ENCODE assay signal across 1 cellular context in the genomic region with DNA sequence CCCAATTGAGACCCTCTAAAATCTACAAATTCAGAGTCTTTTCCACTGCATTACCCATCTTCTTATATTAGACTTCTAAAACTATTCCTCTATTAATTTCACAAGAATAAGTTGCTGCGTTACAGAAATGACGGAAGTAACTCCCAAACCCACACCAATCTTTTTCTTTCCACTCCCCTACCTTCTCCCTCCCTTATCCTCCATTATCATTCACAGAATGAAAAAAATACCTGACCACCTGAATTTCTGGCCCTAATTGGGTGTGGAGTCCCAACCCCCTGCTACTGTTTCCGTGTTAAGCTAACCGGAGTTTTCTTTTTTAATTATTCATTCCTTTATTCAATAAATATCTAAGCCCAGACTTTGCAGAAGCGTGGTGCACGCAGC.
TF ChIP-seq lines count a peak whose summit lies in the region.

No MANE protein-coding gene starts in this region.

TF ChIP-seq in GM12878, 131 proteins besides CTCF, POLR2A, EP300 and RAD21 (continued from another document):
- TF ChIP-seq, protein P1, sequence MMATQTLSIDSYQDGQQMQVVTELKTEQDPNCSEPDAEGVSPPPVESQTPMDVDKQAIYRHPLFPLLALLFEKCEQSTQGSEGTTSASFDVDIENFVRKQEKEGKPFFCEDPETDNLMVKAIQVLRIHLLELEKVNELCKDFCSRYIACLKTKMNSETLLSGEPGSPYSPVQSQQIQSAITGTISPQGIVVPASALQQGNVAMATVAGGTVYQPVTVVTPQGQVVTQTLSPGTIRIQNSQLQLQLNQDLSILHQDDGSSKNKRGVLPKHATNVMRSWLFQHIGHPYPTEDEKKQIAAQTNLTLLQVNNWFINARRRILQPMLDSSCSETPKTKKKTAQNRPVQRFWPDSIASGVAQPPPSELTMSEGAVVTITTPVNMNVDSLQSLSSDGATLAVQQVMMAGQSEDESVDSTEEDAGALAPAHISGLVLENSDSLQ (IDR thresholded peaks at IDR 0.05): no peak
- TF ChIP-seq EZH2 (IDR thresholded peaks at IDR 0.05; ENCODE audit: borderline replicate concordance, control insufficient read depth, low read depth, low read length) (no peak), SP1 (IDR thresholded peaks at IDR 0.05; ENCODE audit: low read depth, low read length) (no peak), ZSCAN29 (IDR thresholded peaks at IDR 0.05) (no peak), IRF4 (IDR thresholded peaks at IDR 0.05; ENCODE audit: low read depth, low read length) (no peak), LARP7 (IDR thresholded peaks at IDR 0.05) (no peak), RUNX3 (IDR thresholded peaks at IDR 0.05; ENCODE audit: low read length) (no peak), RB1 (IDR thresholded peaks at IDR 0.05; ENCODE audit: borderline replicate concordance) (no peak), YBX1 (IDR thresholded peaks at IDR 0.05) (no peak), MTA3 (IDR thresholded peaks at IDR 0.05; ENCODE audit: borderline replicate concordance, low read length) (no peak), HDAC6 (IDR thresholded peaks at IDR 0.05; ENCODE audit: unreplicated experiment) (no peak), PML (IDR thresholded peaks at IDR 0.05; ENCODE audit: low read length) (no peak), EGR1 (IDR thresholded peaks at IDR 0.05; ENCODE audit: borderline replicate concordance in 1 of 2, low read depth in 2 of 2, low read length in 2 of 2) (no peak)
- TF ChIP-seq, protein P2, sequence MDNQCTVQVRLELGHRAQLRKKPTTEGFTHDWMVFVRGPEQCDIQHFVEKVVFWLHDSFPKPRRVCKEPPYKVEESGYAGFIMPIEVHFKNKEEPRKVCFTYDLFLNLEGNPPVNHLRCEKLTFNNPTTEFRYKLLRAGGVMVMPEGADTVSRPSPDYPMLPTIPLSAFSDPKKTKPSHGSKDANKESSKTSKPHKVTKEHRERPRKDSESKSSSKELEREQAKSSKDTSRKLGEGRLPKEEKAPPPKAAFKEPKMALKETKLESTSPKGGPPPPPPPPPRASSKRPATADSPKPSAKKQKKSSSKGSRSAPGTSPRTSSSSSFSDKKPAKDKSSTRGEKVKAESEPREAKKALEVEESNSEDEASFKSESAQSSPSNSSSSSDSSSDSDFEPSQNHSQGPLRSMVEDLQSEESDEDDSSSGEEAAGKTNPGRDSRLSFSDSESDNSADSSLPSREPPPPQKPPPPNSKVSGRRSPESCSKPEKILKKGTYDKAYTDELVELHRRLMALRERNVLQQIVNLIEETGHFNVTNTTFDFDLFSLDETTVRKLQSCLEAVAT (IDR thresholded peaks at IDR 0.05): no peak
TF ChIP-seq in GM12878: peak in this region for 0.
